ENCODE assay signal across 20 cellular contexts in the genomic region with DNA sequence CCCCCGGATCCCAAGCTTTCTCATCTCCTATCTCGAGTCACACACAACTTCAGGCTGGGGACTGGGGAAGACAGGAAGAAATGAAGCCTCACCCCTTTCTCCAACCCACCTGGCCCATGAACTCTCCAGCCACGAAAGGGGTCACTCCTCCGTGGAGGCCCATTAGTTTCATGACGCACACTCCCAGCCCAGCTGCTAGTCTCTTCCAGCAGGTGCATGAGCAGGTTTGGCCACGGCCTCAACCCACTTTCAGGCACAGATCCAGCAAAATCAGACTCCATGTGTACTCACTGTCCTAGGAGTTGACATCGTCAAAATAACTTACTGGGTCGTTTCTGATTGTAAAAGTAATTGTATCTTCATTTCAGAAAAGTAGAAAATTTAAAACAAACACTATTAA.
"Had no signal": no experiment of that assay in that cellular context is flagged by ENCODE, and none has a peak within 500 bp of the region (broad histone marks: within the 10 kb centered on the region; RNA-seq: fewer than 3 reads in every experiment).

No MANE protein-coding gene starts in this region.

- H3K36me3 Mint-ChIP-seq: immature natural killer cell; naive B cell; stimulated activated effector memory CD8-positive, alpha-beta T cell treated with anti-CD3 and anti-CD28 coated beads, Interleukin-12 subunit alpha, Interleukin-12 subunit beta, amount 100 ng/mL, for 72 hours; type B pancreatic cell had no signal

- H3K27ac Mint-ChIP-seq: immature natural killer cell; naive B cell; nephron; stimulated activated effector memory CD8-positive, alpha-beta T cell treated with anti-CD3 and anti-CD28 coated beads, Interleukin-12 subunit alpha, Interleukin-12 subunit beta, amount 100 ng/mL, for 72 hours; type B pancreatic cell had no signal

- H3K4me1 Mint-ChIP-seq: immature natural killer cell; naive B cell; nephron; stimulated activated effector memory CD8-positive, alpha-beta T cell treated with anti-CD3 and anti-CD28 coated beads, Interleukin-12 subunit alpha, Interleukin-12 subunit beta, amount 100 ng/mL, for 72 hours had no signal

- DNase-seq: dorsolateral prefrontal cortex; effector CD4-positive, alpha-beta T cell; hypothalamus; immature natural killer cell; islet precursor cell; kidney glomerular epithelial cell; left ventricle myocardium superior; lower lobe of right lung; naive B cell; nucleus accumbens; sigmoid colon; stimulated activated CD4-positive, alpha-beta T cell treated with anti-CD3 and anti-CD28 coated beads, Interleukin-2, amount 100 ng/mL, for 24 hours; stimulated activated CD4-positive, alpha-beta T cell treated with anti-CD3 and anti-CD28 coated beads, Interleukin-4, amount 100 ng/mL, for 24 hours; stimulated activated naive CD4-positive, alpha-beta T cell treated with Interleukin-2 at 50 U/mL for 16 hours; stomach; testis; tibial artery had no signal

- ATAC-seq: left ventricle myocardium superior; lower lobe of right lung; stimulated activated effector memory CD8-positive, alpha-beta T cell treated with anti-CD3 and anti-CD28 coated beads, Interleukin-12 subunit alpha, Interleukin-12 subunit beta, amount 100 ng/mL, for 72 hours had no signal

- H3K9me3 Mint-ChIP-seq: immature natural killer cell; naive B cell; nephron; stimulated activated effector memory CD8-positive, alpha-beta T cell treated with anti-CD3 and anti-CD28 coated beads, Interleukin-12 subunit alpha, Interleukin-12 subunit beta, amount 100 ng/mL, for 72 hours; type B pancreatic cell had no signal

- H3K27me3 Mint-ChIP-seq: type B pancreatic cell had no signal

- H3K4me3 Mint-ChIP-seq: immature natural killer cell; naive B cell; nephron; stimulated activated effector memory CD8-positive, alpha-beta T cell treated with anti-CD3 and anti-CD28 coated beads, Interleukin-12 subunit alpha, Interleukin-12 subunit beta, amount 100 ng/mL, for 72 hours; type B pancreatic cell had no signal
